Comparison of ENCODE assay signal across 1 cellular context in the genomic region with DNA sequence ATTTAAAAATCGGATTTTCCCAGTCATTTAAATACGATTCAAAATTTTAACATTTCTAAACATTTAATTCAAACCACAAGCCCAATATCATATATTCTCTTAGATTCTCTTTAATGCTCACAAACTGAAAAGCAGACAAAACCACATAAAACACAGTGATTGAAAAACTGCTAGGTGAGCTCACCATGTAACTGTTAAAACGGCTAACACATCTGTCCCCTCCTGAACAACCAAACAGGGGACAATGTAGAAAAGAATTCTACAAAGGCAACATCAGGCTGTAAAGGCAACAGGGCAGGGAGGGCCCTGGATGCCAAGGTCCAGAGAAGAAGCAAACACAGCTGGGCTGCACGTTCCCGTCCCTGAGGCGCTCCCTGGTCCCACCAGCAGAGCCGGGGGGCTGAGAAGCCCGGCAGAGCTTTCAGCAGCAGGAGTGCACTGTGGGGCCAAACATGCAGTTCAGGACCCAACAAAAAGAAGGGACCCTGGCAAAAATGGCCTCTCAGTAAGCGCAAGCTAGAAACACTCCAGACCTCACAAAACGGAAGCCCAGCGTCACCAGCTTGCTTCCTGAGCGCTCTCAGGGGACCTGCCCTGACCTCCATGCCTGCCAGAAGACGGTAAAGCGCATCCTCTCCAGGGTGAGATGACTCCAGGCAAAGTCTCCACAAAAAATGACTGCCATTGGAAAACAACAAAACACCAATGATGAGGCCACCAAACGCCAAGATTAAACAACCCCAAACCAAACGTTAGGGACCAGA.
TF ChIP-seq lines count a peak whose summit lies in the region.

No MANE protein-coding gene starts in this region.

TF ChIP-seq in IMR-90, 13 proteins besides CTCF, POLR2A, EP300 and RAD21 (continued from another document):
- TF ChIP-seq, protein P1, sequence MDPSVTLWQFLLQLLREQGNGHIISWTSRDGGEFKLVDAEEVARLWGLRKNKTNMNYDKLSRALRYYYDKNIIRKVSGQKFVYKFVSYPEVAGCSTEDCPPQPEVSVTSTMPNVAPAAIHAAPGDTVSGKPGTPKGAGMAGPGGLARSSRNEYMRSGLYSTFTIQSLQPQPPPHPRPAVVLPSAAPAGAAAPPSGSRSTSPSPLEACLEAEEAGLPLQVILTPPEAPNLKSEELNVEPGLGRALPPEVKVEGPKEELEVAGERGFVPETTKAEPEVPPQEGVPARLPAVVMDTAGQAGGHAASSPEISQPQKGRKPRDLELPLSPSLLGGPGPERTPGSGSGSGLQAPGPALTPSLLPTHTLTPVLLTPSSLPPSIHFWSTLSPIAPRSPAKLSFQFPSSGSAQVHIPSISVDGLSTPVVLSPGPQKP (IDR thresholded peaks at IDR 0.05; ENCODE audit: borderline replicate concordance, low read depth, low read length) = no peak
